ENCODE assay signal across 20 cellular contexts in the genomic region with DNA sequence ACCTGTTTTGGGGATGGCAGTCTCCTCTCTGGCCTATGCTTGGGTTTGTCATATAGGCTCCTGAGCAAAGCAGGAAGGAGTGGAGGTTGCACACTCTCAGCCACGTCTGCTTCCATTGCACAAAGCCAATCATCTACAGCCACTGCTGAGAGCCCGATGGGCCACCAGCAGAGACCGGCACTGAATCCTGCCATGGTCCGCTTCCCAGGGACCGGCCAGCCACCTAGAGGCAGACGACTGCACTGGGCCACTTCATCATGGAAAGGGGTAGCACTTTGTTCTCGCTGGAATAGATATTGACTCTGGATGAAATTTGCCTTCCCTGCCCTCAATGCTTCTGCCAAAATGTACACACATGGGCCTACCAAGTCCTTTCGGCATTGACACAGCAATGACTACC. TPM values are rescaled to one million over a fixed set of nuclear protein-coding genes. Genes with fewer than 3 reads are reported as not detected.
DNase-seq lines count a peak whose midpoint lies in the region; ATAC-seq, FAIRE-seq and TF ChIP-seq lines count a peak whose summit lies in the region.
"Had no signal": no experiment of that assay in that cellular context is flagged by ENCODE, and none has a peak within 500 bp of the region (broad histone marks: within the 10 kb centered on the region; RNA-seq: fewer than 3 reads in every experiment).

No MANE protein-coding gene starts in this region.

- FAIRE-seq in GM12878 (lab: Jason Lieb, UNC), result no peak
- FAIRE-seq: D721Med, GM12892, RCC 7860 had no signal

- no peak overlapping the region for H3K4ac ChIP-seq in H9 (ENCODE audit: low read depth, low read length)

- no peak overlapping the region for H3K9ac ChIP-seq in H9 (ENCODE audit: extremely low read depth, insufficient read length, low read length)
- no peak overlapping the region for H3K9ac ChIP-seq in GM12878 (ENCODE audit: control insufficient read depth, insufficient read depth, low read length)

- H3K27me3 ChIP-seq in H9 (ENCODE audit: insufficient read depth, low read length), result no peaks in the 10 kb centered on the region
- H3K27me3 ChIP-seq in GM12878 (replicated peaks in 1 of 2; ENCODE audit: control insufficient read depth in 2 of 2, insufficient read depth in 2 of 2, low read length in 1 of 2), result peaks cover 0 to 1% of the 10 kb centered on the region in 2 experiments; a peak in 1 of 4 replicates

- peak; percentile 39; the same call in 2 of the 3 replicates for TF ChIP-seq CTCF in H9 (conservative IDR thresholded peaks at IDR 0.05)
- no peak for TF ChIP-seq CTCF in GM12878 (IDR thresholded peaks at IDR 0.05 in 2 of 3, conservative IDR thresholded peaks at IDR 0.05 in 1 of 3; ENCODE audit: control insufficient read depth in 2 of 3, extremely low read depth in 1 of 3, insufficient read depth in 1 of 3, low read depth in 3 of 3, low read length in 3 of 3)

- H4K20me1 ChIP-seq in H9 (ENCODE audit: control insufficient read depth, insufficient read depth, insufficient read length) (no peaks in the 10 kb centered on the region), GM12878 (ENCODE audit: control insufficient read depth, insufficient read depth) (no peaks in the 10 kb centered on the region)

- no peaks in the 10 kb centered on the region for H3K36me3 Mint-ChIP-seq in H9 (ENCODE audit: insufficient read depth in 1 of 3, low read depth in 3 of 3)
- H3K36me3 Mint-ChIP-seq: CD8-positive, alpha-beta memory T cell had no signal

- intact Hi-C loops in GM12878 (cut with micrococcal nuclease; ENCODE audit: unreplicated experiment) (no loop called here), posterior vena cava (cut with DNase I) (no loop called here)

- H3K4me1 Mint-ChIP-seq in H9, result no peaks in the 10 kb centered on the region
- H3K4me1 Mint-ChIP-seq: CD8-positive, alpha-beta memory T cell had no signal

- TF ChIP-seq EP300 in GM12878 (IDR thresholded peaks at IDR 0.05; ENCODE audit: borderline replicate concordance in 1 of 2, control insufficient read depth in 1 of 2, low read depth in 2 of 2, low read length in 2 of 2), result no peak

- no peak overlapping the region for H2BK5ac ChIP-seq in H9 (ENCODE audit: insufficient read length, low read length)

- no peak for TF ChIP-seq POLR2A in GM12878 (IDR thresholded peaks at IDR 0.05; ENCODE audit: low read depth, low read length)

- H3K4me1 ChIP-seq in H9 (ENCODE audit: insufficient read depth, low read length) (no peaks in the 10 kb centered on the region), GM12878 (ENCODE audit: control insufficient read depth, insufficient read depth, low read length) (no peaks in the 10 kb centered on the region)

- no peak overlapping the region for H3K4me2 ChIP-seq in H9 (ENCODE audit: insufficient read depth, insufficient read length, low read length)
- no peak overlapping the region for H3K4me2 ChIP-seq in GM12878 (ENCODE audit: control insufficient read depth, insufficient read depth)

- H4K91ac ChIP-seq in H9 (ENCODE audit: insufficient read length, low read depth, low read length), result no peak overlapping the region

- no CpG with 5 or more reads among the region's 8 CpGs for WGBS in H9 (ENCODE audit: extremely low coverage, insufficient read length, low lambda C conversion rate)
- 53% methylated on average over 8 of the region's 8 CpGs for WGBS in GM12878 (ENCODE audit: insufficient coverage, insufficient replicate concordance, low lambda C conversion rate, missing lambda C conversion rate)

- H3K4me3 ChIP-seq in GM12878, result no peak overlapping the region

- CTCF ChIA-PET in GM12878 (lab: Yijun Ruan, JAX), result no interaction called here

- H3K23me2 ChIP-seq in H9 (ENCODE audit: insufficient read length, low read depth, low read length, poor library complexity, severe bottlenecking), result no peaks in the 10 kb centered on the region

- H3K18ac ChIP-seq in H9 (ENCODE audit: insufficient read length, low read depth, low read length), result no peak overlapping the region

- RAD21 ChIA-PET in GM12878 (lab: Charles Lee; ENCODE audit: unreplicated experiment), result no interaction called here

- H3K9me3 ChIP-seq in H9 (ENCODE audit: control insufficient read depth, low read depth, low read length), result no peaks in the 10 kb centered on the region
- H3K9me3 ChIP-seq in GM12878 (replicated peaks; ENCODE audit: control insufficient read depth, insufficient read depth, low read length), result no peaks in the 10 kb centered on the region

- no peak overlapping the region for H3K14ac ChIP-seq in H9 (ENCODE audit: insufficient read depth, low read length)

- H3K27ac ChIP-seq in H9 (ENCODE audit: insufficient read length, low read depth, low read length), result no peak overlapping the region
- H3K27ac ChIP-seq in GM12878 (ENCODE audit: control insufficient read depth, insufficient read depth), result no peak overlapping the region

- no peak overlapping the region for H3K4me3 Mint-ChIP-seq in H9
- H3K4me3 Mint-ChIP-seq: CD8-positive, alpha-beta memory T cell had no signal

- no peaks in the 10 kb centered on the region; a peak in 1 of 5 replicates for H3K9me3 Mint-ChIP-seq in H9

- no peak overlapping the region for H2BK15ac ChIP-seq in H9 (ENCODE audit: low read depth, low read length)

- H3K27ac Mint-ChIP-seq in H9, result no peak overlapping the region
- H3K27ac Mint-ChIP-seq: CD8-positive, alpha-beta memory T cell had no signal

- no TSS peak for BruUV-seq in GM12878 (replicated peaks; lab: Mats Ljungman, UMichigan)

- no peak overlapping the region for H3T11ph ChIP-seq in H9 (ENCODE audit: low read length)

- H2AFZ ChIP-seq in H9 (ENCODE audit: low read length), result no peak overlapping the region
- no peak overlapping the region for H2AFZ ChIP-seq in GM12878 (ENCODE audit: control insufficient read depth, low read depth, low read length)

- no peak overlapping the region for H2AK5ac ChIP-seq in H9 (ENCODE audit: insufficient read length, low read length)

- H3K56ac ChIP-seq in H9 (ENCODE audit: insufficient read length, low read depth, low read length), result no peak overlapping the region

- no peak overlapping the region for H2BK20ac ChIP-seq in H9 (ENCODE audit: low read depth, low read length, poor library complexity, severe bottlenecking)

- no peak overlapping the region for H4K8ac ChIP-seq in H9 (replicated peaks; ENCODE audit: insufficient read length, low read depth, low read length)

- H3K23ac ChIP-seq in H9 (ENCODE audit: insufficient read length, low read depth, low read length), result no peak overlapping the region

- no peaks in the 10 kb centered on the region for H3K36me3 ChIP-seq in GM12878 (ENCODE audit: control insufficient read depth in 2 of 2, insufficient read depth in 2 of 2, low read length in 1 of 2)

- H2BK12ac ChIP-seq in H9 (ENCODE audit: insufficient read length, low read depth, low read length), result no peak overlapping the region

- in situ Hi-C loops in GM12878 (cut with MboI), result no loop called here

- H4K5ac ChIP-seq in H9 (ENCODE audit: insufficient read length, low read depth, low read length), result no peak overlapping the region

- H3K27me3 Mint-ChIP-seq in H9 (ENCODE audit: low read depth), result no peaks in the 10 kb centered on the region; the same call in none of the 2 replicates

- no peaks in the 10 kb centered on the region for H3K79me2 ChIP-seq in H9 (ENCODE audit: insufficient read depth, low read length)
- H3K79me2 ChIP-seq in GM12878 (ENCODE audit: control insufficient read depth, insufficient read depth, low read length), result no peaks in the 10 kb centered on the region

- SMC1A ChIA-PET in GM12878 (lab: Charles Lee; ENCODE audit: uncharacterized antibody, unreplicated experiment), result no interaction called here

- ATAC-seq in GM12878 (no peak), GM21423 (IDR thresholded peaks at IDR 0.05; ENCODE audit: unreplicated experiment) (no peak)
- no peak for ATAC-seq in activated CD4-positive, CD25-positive, alpha-beta regulatory T cell treated with anti-CD3 and anti-CD28 coated beads, Interleukin-2, amount 50 U/mL, for 24 hours
- ATAC-seq: HCT116, Right ventricle myocardium inferior had no signal

- TF ChIP-seq RAD21 in GM12878 (IDR thresholded peaks at IDR 0.05; ENCODE audit: insufficient read depth, low read depth, low read length), result no peak

- DNase-seq in H9 (peak; percentile 33), GM12878 (ENCODE audit: low read depth, low spot score) (no peak), iPS-NIHi7 (ENCODE audit: extremely low spot score) (peak; percentile 44), posterior vena cava (ENCODE audit: low spot score) (peak; percentile 17), NCI-H1436 (lab: John Stamatoyannopoulos, UW) (no peak)
- DNase-seq: C1 segment of cervical spinal cord; CD8-positive, alpha-beta memory T cell; KBM-7; NCI-H187; NCI-H2107; NCI-H510A; NCI-H774 had no signal

- POLR2A ChIA-PET in GM12878 (lab: Charles Lee), result no interaction called here

- no peaks in the 10 kb centered on the region for H3K79me1 ChIP-seq in H9 (ENCODE audit: insufficient read depth, low read depth, low read length, poor library complexity, severe bottlenecking)

- no peak overlapping the region for H2BK120ac ChIP-seq in H9 (ENCODE audit: low read depth, low read length, poor library complexity, severe bottlenecking)

TF ChIP-seq in GM12878, 131 proteins besides CTCF, POLR2A, EP300 and RAD21 (continues in another document):
- no peak for TF ChIP-seq ZNF24 (IDR thresholded peaks at IDR 0.05)

RNA-seq across cellular contexts. Expression of gene DLK1, which starts 22.3 kb away (rescaled TPM):
- total RNA-seq in H9 (2021) (2.8 and 3.2 TPM in 2 replicates), GM12878 (2014; rRNA removed) (not detected in 2 replicates), GM12878 (2014; rRNA removed; fragmentation: Illumina TruSeq; extraction: Trizol) (not detected in 2 replicates), GM12878 (2021) (0.85 and 0.87 TPM in 2 replicates), posterior vena cava (not detected)
- total RNA-seq in GM12878 (2013; cell fraction: nucleolus; rRNA removed), result not detected in 2 replicates
- polyA plus RNA-seq in GM12878 (2011; ENCODE audit: low read depth), result not detected
- polyA plus RNA-seq in GM12878 (2011; rRNA removed) (not detected in 2 replicates), GM12878 (2014; fragmentation: Illumina TruSeq; extraction: Trizol) (not detected in 2 replicates), GM12878 (2014; fragmentation: Nextera tagmentation; extraction: Ambion mirVana) (not detected), GM12878 (2014; rRNA removed) (not detected in 2 replicates), GM12878 (2016; fragmentation: Nextera tagmentation; extraction: Ambion mirVana) (not detected)
- polyA plus RNA-seq in GM12878 (2011; cell fraction: cytosol; rRNA removed), result not detected in 2 replicates
- 0.39 TPM in 1 of 2 replicates, not detected in the other for polyA plus RNA-seq in GM12878 (2011; cell fraction: nucleus; rRNA removed)
- not detected in 2 replicates for polyA plus RNA-seq in GM12878 (2012)
- polyA minus RNA-seq in GM12878 (2011; rRNA and poly(A)+ RNA removed), result 0.15 TPM in 1 of 2 replicates, not detected in the other
- not detected in 2 replicates for polyA minus RNA-seq in GM12878 (2011; cell fraction: cytosol; rRNA and poly(A)+ RNA removed)
- not detected in 2 replicates for polyA minus RNA-seq in GM12878 (2011; cell fraction: nucleus; rRNA and poly(A)+ RNA removed)
- total RNA-seq: CD8-positive, alpha-beta memory T cell; OCI-LY7 had no signal
- polyA plus RNA-seq: CD8-positive, alpha-beta memory T cell had no signal

Comparison
In these comparisons a context has a peak if more than half of its experiments do, and no peak if none do; other contexts are left out.
1. DNase-seq: peak in H9 (single experiment), iPS-NIHi7 (single experiment) and posterior vena cava (single experiment); none in GM12878 (single experiment) and NCI-H1436 (single experiment).